ENCODE assay signal across 9 cellular contexts in the genomic region with DNA sequence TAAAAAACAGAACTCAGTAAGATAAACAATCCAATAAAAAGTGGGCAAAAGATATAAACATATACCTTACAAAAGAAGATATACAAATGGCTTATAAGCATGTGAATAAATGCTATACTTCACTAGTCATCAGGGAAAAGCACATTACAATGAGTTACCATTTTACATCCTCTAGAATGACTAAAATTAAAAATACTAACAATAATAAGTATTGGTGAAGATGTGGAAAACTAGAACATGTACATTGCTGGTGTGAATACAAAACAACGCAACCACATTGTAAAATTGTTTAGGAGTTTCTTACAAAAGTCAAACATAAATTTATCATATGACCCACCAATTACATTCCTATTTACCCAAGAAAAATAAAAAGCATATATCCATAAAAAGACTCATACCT.
"Had no signal": no experiment of that assay in that cellular context is flagged by ENCODE, and none has a peak within 500 bp of the region (broad histone marks: within the 10 kb centered on the region; RNA-seq: fewer than 3 reads in every experiment).

No MANE protein-coding gene starts in this region.

- H3K27ac ChIP-seq: GM23248, HL-60 had no signal

- ATAC-seq: HCT116, HepG2 had no signal

- H3K36me3 ChIP-seq: HAP-1 had no signal

- DNase-seq: GM23248, GOT3, H7, KG1 had no signal

- FAIRE-seq: HepG2 had no signal

- H3K36me3 Mint-ChIP-seq: IgD-negative memory B cell had no signal

- H3K4me1 ChIP-seq: HAP-1 had no signal

- H3K4me3 ChIP-seq: GM23248, HAP-1 had no signal

- H3K27ac Mint-ChIP-seq: IgD-negative memory B cell had no signal

- H2AFZ ChIP-seq: GM23248 had no signal

- H3K9me3 ChIP-seq: HAP-1 had no signal

- H3K9ac ChIP-seq: GM23248 had no signal

- H3K4me3 Mint-ChIP-seq: IgD-negative memory B cell had no signal
